17 cellular contexts compared by ENCODE assay signal in the genomic region with DNA sequence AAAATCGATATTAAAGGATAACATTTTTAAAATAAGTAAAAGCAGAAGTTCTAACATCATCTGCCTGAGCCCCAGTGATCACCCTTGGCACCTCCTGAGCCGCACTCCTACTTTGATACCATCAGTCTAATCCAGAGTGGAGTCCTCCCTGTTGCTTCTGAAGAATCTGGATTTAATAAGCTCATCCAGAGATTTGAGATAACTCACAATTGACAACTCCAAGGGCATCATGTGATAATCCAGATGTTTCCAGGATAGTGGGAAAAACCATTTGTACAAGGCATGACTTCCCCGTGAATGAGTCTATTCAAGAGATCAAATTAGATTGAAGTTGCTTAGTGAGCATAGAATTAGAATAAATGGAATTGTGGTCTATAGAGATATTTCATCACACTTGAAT.
A peak's percentile ranks its signal among the peaks of the same experiment; 100 is the strongest.
DNase-seq lines count a peak whose midpoint lies in the region; ATAC-seq and TF ChIP-seq lines count a peak whose summit lies in the region.
"Had no signal": no experiment of that assay in that cellular context is flagged by ENCODE, and none has a peak within 500 bp of the region (broad histone marks: within the 10 kb centered on the region; RNA-seq: fewer than 3 reads in every experiment).

No MANE protein-coding gene starts in this region.

- TF ChIP-seq CTCF in AG10803 (conservative IDR thresholded peaks at IDR 0.05; ENCODE audit: low read length) (no peak), dorsolateral prefrontal cortex (IDR thresholded peaks at IDR 0.05 in 54 of 56, conservative IDR thresholded peaks at IDR 0.05 in 2 of 56; ENCODE audit: low read depth in 1 of 56, partially characterized antibody in 56 of 56) (no peak)

- DNase-seq in AG10803 (ENCODE audit: low read depth) (peak; percentile 20), medulla oblongata (ENCODE audit: extremely low spot score) (peak; percentile 24), superior temporal gyrus (ENCODE audit: extremely low spot score) (peak; percentile 41), dorsolateral prefrontal cortex (no peak), NCI-H446 (lab: John Stamatoyannopoulos, UW) (no peak)
- DNase-seq in stimulated activated CD4-positive, alpha-beta T cell treated with anti-CD3 and anti-CD28 coated beads, Interleukin-2, amount 100 ng/mL, for 48 hours, result no peak
- DNase-seq: CD4-positive, alpha-beta memory T cell; DMS153; DMS79 treated with DMSO at 0.1 percent for 48 hours; GF-D8; GM23248 had no signal

- peak; percentile 12; the same call in 1 of the 3 replicates for ATAC-seq in SK-N-SH treated with all-trans-retinoic acid at 6 μM for 48 hours
- ATAC-seq: A549 had no signal

- intact Hi-C loops in dorsolateral prefrontal cortex (cut with DNase I), result no loop called here

- no peaks in the 10 kb centered on the region for H3K27me3 ChIP-seq in dorsolateral prefrontal cortex
- H3K27me3 ChIP-seq: BLaER1 had no signal

- H3K4me3 ChIP-seq in AG10803 (ENCODE audit: low read length) (no peak overlapping the region), dorsolateral prefrontal cortex (no peak overlapping the region)
- H3K4me3 ChIP-seq: A549, BLaER1, GM23248, HAP-1 had no signal

- H3K27ac ChIP-seq in dorsolateral prefrontal cortex, result peak overlapping the region in 20 of 59 donors; percentile 0 to 73 (median 27)
- H3K27ac ChIP-seq: 22Rv1, A549, BLaER1, GM23248, HL-60 had no signal

TF ChIP-seq in SK-N-SH treated with all-trans-retinoic acid at 6 μM for 48 hours, 23 proteins besides CTCF, POLR2A, EP300 and RAD21:
- TF ChIP-seq ZFP3 (CRISPR knock-in tag; IDR thresholded peaks at IDR 0.05) (no peak), GLIS3 (CRISPR knock-in tag; IDR thresholded peaks at IDR 0.05) (no peak), ZNF70 (CRISPR knock-in tag; IDR thresholded peaks at IDR 0.05) (no peak), TOX (CRISPR knock-in tag; IDR thresholded peaks at IDR 0.05; ENCODE audit: borderline replicate concordance) (no peak), ZNF8 (CRISPR knock-in tag; IDR thresholded peaks at IDR 0.05) (peak; percentile 29; the same call in 1 of the 2 replicates), POU6F1 (CRISPR knock-in tag; IDR thresholded peaks at IDR 0.05; ENCODE audit: borderline replicate concordance, low read depth) (no peak), ARNTL (CRISPR knock-in tag; IDR thresholded peaks at IDR 0.05; ENCODE audit: borderline replicate concordance, low read depth) (no peak), BACH2 (CRISPR knock-in tag; IDR thresholded peaks at IDR 0.05; ENCODE audit: borderline replicate concordance) (no peak), TSHZ2 (CRISPR knock-in tag; IDR thresholded peaks at IDR 0.05) (peak; percentile 87; the same call in 1 of the 2 replicates), ZC3H10 (CRISPR knock-in tag; IDR thresholded peaks at IDR 0.05) (no peak), RARB (CRISPR knock-in tag; IDR thresholded peaks at IDR 0.05) (no peak), CSDC2 (CRISPR knock-in tag; IDR thresholded peaks at IDR 0.05) (no peak), ESRRG (CRISPR knock-in tag; IDR thresholded peaks at IDR 0.05) (no peak), ZNF565 (CRISPR knock-in tag; conservative IDR thresholded peaks at IDR 0.05; ENCODE audit: low read depth) (no peak), OSR1 (CRISPR knock-in tag; IDR thresholded peaks at IDR 0.05) (no peak), PPARA (CRISPR knock-in tag; IDR thresholded peaks at IDR 0.05; ENCODE audit: borderline replicate concordance) (no peak), TCF4 (CRISPR knock-in tag; IDR thresholded peaks at IDR 0.05; ENCODE audit: borderline replicate concordance) (peak; percentile 96), ISL1 (CRISPR knock-in tag; IDR thresholded peaks at IDR 0.05) (peak; percentile 19; the same call in 1 of the 2 replicates), SNAI2 (CRISPR knock-in tag; IDR thresholded peaks at IDR 0.05) (no peak), ZFP30 (CRISPR knock-in tag; IDR thresholded peaks at IDR 0.05) (no peak)
- TF ChIP-seq, protein P1, sequence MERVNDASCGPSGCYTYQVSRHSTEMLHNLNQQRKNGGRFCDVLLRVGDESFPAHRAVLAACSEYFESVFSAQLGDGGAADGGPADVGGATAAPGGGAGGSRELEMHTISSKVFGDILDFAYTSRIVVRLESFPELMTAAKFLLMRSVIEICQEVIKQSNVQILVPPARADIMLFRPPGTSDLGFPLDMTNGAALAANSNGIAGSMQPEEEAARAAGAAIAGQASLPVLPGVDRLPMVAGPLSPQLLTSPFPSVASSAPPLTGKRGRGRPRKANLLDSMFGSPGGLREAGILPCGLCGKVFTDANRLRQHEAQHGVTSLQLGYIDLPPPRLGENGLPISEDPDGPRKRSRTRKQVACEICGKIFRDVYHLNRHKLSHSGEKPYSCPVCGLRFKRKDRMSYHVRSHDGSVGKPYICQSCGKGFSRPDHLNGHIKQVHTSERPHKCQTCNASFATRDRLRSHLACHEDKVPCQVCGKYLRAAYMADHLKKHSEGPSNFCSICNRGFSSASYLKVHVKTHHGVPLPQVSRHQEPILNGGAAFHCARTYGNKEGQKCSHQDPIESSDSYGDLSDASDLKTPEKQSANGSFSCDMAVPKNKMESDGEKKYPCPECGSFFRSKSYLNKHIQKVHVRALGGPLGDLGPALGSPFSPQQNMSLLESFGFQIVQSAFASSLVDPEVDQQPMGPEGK (CRISPR knock-in tag; IDR thresholded peaks at IDR 0.05; ENCODE audit: borderline replicate concordance), result no peak
- TF ChIP-seq, protein P2, sequence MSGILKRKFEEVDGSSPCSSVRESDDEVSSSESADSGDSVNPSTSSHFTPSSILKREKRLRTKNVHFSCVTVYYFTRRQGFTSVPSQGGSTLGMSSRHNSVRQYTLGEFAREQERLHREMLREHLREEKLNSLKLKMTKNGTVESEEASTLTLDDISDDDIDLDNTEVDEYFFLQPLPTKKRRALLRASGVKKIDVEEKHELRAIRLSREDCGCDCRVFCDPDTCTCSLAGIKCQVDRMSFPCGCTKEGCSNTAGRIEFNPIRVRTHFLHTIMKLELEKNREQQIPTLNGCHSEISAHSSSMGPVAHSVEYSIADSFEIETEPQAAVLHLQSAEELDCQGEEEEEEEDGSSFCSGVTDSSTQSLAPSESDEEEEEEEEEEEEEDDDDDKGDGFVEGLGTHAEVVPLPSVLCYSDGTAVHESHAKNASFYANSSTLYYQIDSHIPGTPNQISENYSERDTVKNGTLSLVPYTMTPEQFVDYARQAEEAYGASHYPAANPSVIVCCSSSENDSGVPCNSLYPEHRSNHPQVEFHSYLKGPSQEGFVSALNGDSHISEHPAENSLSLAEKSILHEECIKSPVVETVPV (CRISPR knock-in tag; IDR thresholded peaks at IDR 0.05), result no peak
- TF ChIP-seq, protein P3, sequence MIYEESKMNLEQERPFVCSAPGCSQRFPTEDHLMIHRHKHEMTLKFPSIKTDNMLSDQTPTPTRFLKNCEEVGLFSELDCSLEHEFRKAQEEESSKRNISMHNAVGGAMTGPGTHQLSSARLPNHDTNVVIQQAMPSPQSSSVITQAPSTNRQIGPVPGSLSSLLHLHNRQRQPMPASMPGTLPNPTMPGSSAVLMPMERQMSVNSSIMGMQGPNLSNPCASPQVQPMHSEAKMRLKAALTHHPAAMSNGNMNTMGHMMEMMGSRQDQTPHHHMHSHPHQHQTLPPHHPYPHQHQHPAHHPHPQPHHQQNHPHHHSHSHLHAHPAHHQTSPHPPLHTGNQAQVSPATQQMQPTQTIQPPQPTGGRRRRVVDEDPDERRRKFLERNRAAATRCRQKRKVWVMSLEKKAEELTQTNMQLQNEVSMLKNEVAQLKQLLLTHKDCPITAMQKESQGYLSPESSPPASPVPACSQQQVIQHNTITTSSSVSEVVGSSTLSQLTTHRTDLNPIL (CRISPR knock-in tag; IDR thresholded peaks at IDR 0.05; ENCODE audit: low read depth), result no peak

Comparison
In these comparisons a context has a peak if more than half of its experiments do, and no peak if none do; other contexts are left out.
1. DNase-seq: peak in AG10803 (single experiment), medulla oblongata (single experiment) and superior temporal gyrus (single experiment); none in dorsolateral prefrontal cortex (0 of 10), NCI-H446 (0 of 2) and stimulated activated CD4-positive, alpha-beta T cell treated with anti-CD3 and anti-CD28 coated beads, Interleukin-2, amount 100 ng/mL, for 48 hours (0 of 2).